Comparison of ENCODE assay signal across 11 cellular contexts in genomic region chr10:97336942-97337719, GRCh38. TPM values are rescaled to one million over a fixed set of nuclear protein-coding genes. Genes with fewer than 3 reads are reported as not detected.
DNase-seq lines count a peak whose midpoint lies in the region; ATAC-seq, FAIRE-seq and TF ChIP-seq lines count a peak whose summit lies in the region.
"Had no signal": no experiment of that assay in that cellular context is flagged by ENCODE, and none has a peak within 500 bp of the region (broad histone marks: within the 10 kb centered on the region; RNA-seq: fewer than 3 reads in every experiment).

No MANE protein-coding gene starts in this region.

- ATAC-seq in HCT116 = no peak
- ATAC-seq in PC-3 = peak; percentile 26
- no peak for ATAC-seq in gastrocnemius medialis
- ATAC-seq in HG02623 (IDR thresholded peaks at IDR 0.05; ENCODE audit: unreplicated experiment) = no peak
- ATAC-seq in SK-N-SH treated with all-trans-retinoic acid at 6 μM for 48 hours = no peak
- ATAC-seq: stimulated activated naive CD8-positive, alpha-beta T cell treated with anti-CD3 and anti-CD28 coated beads, Interleukin-15, Interleukin-2, amounts not matched to agents 100 U/mL and 50 U/mL, for 24 hours had no signal

- no peak overlapping the region for H3K9ac ChIP-seq in HCT116 (ENCODE audit: low read length)
- peak overlapping the region; percentile 45; the same call in 1 of the 2 replicates for H3K9ac ChIP-seq in PC-3 (ENCODE audit: low read length)

- no peak overlapping the region for H3K4me3 ChIP-seq in HCT116 (replicated peaks in 1 of 2; ENCODE audit: low read depth in 1 of 2, low read length in 2 of 2)
- peak overlapping the region; percentile 45; the same call in 1 of the 2 replicates for H3K4me3 ChIP-seq in PC-3 (ENCODE audit: low read length)
- H3K4me3 ChIP-seq in hepatocyte = no peak overlapping the region
- H3K4me3 ChIP-seq in gastrocnemius medialis = peak overlapping the region in 2 of 4 donors; percentile 6 to 11
- H3K4me3 ChIP-seq: ovary had no signal

- H4K20me1 ChIP-seq in HCT116 (ENCODE audit: insufficient read depth) (no peaks in the 10 kb centered on the region), PC-3 (ENCODE audit: low read length) (0 out of 2 replicates have a peak, but pooled peaks cover 4% of the 10 kb centered on the region), hepatocyte (ENCODE audit: insufficient read depth, poor library complexity, severe bottlenecking) (no peaks in the 10 kb centered on the region)

- H3F3A ChIP-seq in PC-3 (ENCODE audit: low read length, unreplicated experiment) = no peaks in the 10 kb centered on the region

- TF ChIP-seq POLR2A in HCT116 (IDR thresholded peaks at IDR 0.05; ENCODE audit: borderline replicate concordance, extremely low read depth, insufficient read depth, insufficient read length) (no peak), gastrocnemius medialis (IDR thresholded peaks at IDR 0.05) (no peak)

- RAD21 ChIA-PET in HCT116 (lab: Charles Lee; ENCODE audit: low non-redundant PET in 1 of 2, low total read pairs in 2 of 2, uncharacterized antibody in 2 of 2, unreplicated experiment in 2 of 2) = no interaction called here

- DNase-seq in HCT116 (ENCODE audit: low read depth, low spot score) (no peak), PC-3 (peak; percentile 60), hepatocyte (ENCODE audit: low spot score) (peak; percentile 45), gastrocnemius medialis (peak in 1 of 2 donors; percentile 17), SKM-1 treated with dmso at 0.1 percent for 144 hours (lab: John Stamatoyannopoulos, UW; ENCODE audit: unreplicated experiment) (no peak), frontal cortex (ENCODE audit: low spot score in 2 of 2) (no peak)
- DNase-seq: effector CD8-positive, alpha-beta T cell; stimulated activated naive CD8-positive, alpha-beta T cell treated with anti-CD3 and anti-CD28 coated beads, Interleukin-15, Interleukin-2, amounts not matched to agents 100 U/mL and 50 U/mL, for 24 hours had no signal

- in situ Hi-C loops in gastrocnemius medialis (cut with MboI; ENCODE audit: low sequenced_read_pairs in 4 of 4) = loop anchor here in 1 of 4 donors (10.0 kb wide), 1 partner anchor 52 kb away; no protein-coding TSS in a partner anchor

- H3K79me2 ChIP-seq in HCT116 (ENCODE audit: insufficient read depth, low read length) (no peaks in the 10 kb centered on the region), PC-3 (ENCODE audit: low read length) (peaks cover 18% of the 10 kb centered on the region), hepatocyte (peaks cover 16% of the 10 kb centered on the region)

- FAIRE-seq in frontal cortex (lab: Jason Lieb, UNC) = no peak

- H3K9me2 ChIP-seq in HCT116 (ENCODE audit: insufficient read depth) (no peaks in the 10 kb centered on the region), PC-3 (replicated peaks; ENCODE audit: low read length) (no peaks in the 10 kb centered on the region), hepatocyte (replicated peaks; ENCODE audit: insufficient read depth) (no peaks in the 10 kb centered on the region)

- POLR2A ChIA-PET in HCT116 (lab: Charles Lee) (no interaction called here), PC-3 (lab: Charles Lee; ENCODE audit: unreplicated experiment) (interaction anchor here (0.6 kb wide), 1 partner anchor 90 kb away, joined by 3 read pairs; no protein-coding TSS in a partner anchor)

- CTCF ChIA-PET in HCT116 (lab: Charles Lee) = interaction anchor here (0.9 kb wide), 1 partner anchor 236 kb away, joined by 3 read pairs; the partner anchor contains the start of gene ANKRD2
- CTCF ChIA-PET in PC-3 (lab: Charles Lee) = interaction anchor here (0.6 kb wide), 1 partner anchor 59 kb away, joined by 3 read pairs; no protein-coding TSS in a partner anchor

- H2AFZ ChIP-seq in HCT116 (ENCODE audit: low read depth, low read length, poor library complexity, severe bottlenecking) (no peak overlapping the region), PC-3 (ENCODE audit: low read length) (peak overlapping the region; percentile 38; the same call in 1 of the 2 replicates), hepatocyte (no peak overlapping the region)

- intact Hi-C loops in HCT116 (cut with micrococcal nuclease) = no loop called here
- intact Hi-C loops in PC-3 (cut with micrococcal nuclease) = no loop called here
- intact Hi-C loops in gastrocnemius medialis (cut with DNase I; ENCODE audit: low total_unique reads) = loop anchor here (10.0 kb wide), 1 partner anchor 502 kb away; the partner anchor contains the start of gene LCOR

- BruUV-seq in HCT116 (replicated peaks; lab: Mats Ljungman, UMichigan) (no TSS peak), PC-3 (replicated peaks; lab: Mats Ljungman, UMichigan) (no TSS peak)

- TF ChIP-seq CTCF in HCT116 (IDR thresholded peaks at IDR 0.05 in 2 of 3, conservative IDR thresholded peaks at IDR 0.05 in 1 of 3; ENCODE audit: borderline replicate concordance in 1 of 3, insufficient read depth in 1 of 3, low read depth in 2 of 3, low read length in 2 of 3) (no peak), PC-3 (conservative IDR thresholded peaks at IDR 0.05; ENCODE audit: low read depth, low read length) (no peak), hepatocyte (IDR thresholded peaks at IDR 0.05; ENCODE audit: poor library complexity) (no peak), gastrocnemius medialis (IDR thresholded peaks at IDR 0.05 in 4 of 5, conservative IDR thresholded peaks at IDR 0.05 in 1 of 5) (no peak)

- 5% methylated on average over 9 of the region's 9 CpGs for WGBS in hepatocyte (ENCODE audit: low lambda C conversion rate, missing lambda C conversion rate)

- H3K4me2 ChIP-seq in HCT116 (ENCODE audit: low read length) = peak overlapping the region; percentile 31
- peak overlapping the region; percentile 81 for H3K4me2 ChIP-seq in PC-3 (ENCODE audit: low read length)
- peak overlapping the region; percentile 62 for H3K4me2 ChIP-seq in hepatocyte

- no peak for TF ChIP-seq RAD21 in HCT116 (IDR thresholded peaks at IDR 0.05; ENCODE audit: low read depth)

- H3K27me3 ChIP-seq in HCT116 (ENCODE audit: insufficient read depth, low read length) (no peaks in the 10 kb centered on the region), PC-3 (ENCODE audit: low read length) (no peaks in the 10 kb centered on the region), hepatocyte (no peaks in the 10 kb centered on the region), gastrocnemius medialis (no peaks in the 10 kb centered on the region)
- H3K27me3 ChIP-seq: ovary had no signal

- H3K4me1 ChIP-seq in HCT116 (ENCODE audit: control insufficient read depth in 1 of 2, insufficient read depth in 2 of 2, low read length in 2 of 2) (peaks cover 23 to 33% of the 10 kb centered on the region in 2 experiments), PC-3 (ENCODE audit: insufficient read depth, low read length) (peaks cover 21% of the 10 kb centered on the region), hepatocyte (ENCODE audit: insufficient read depth) (peaks cover 21% of the 10 kb centered on the region), gastrocnemius medialis (peaks cover 24 to 30% of the 10 kb centered on the region in 2 donors)

- H3K27ac ChIP-seq in HCT116 (ENCODE audit: low read depth, low read length) (no peak overlapping the region), PC-3 (ENCODE audit: low read length) (peak overlapping the region; percentile 59), hepatocyte (peak overlapping the region; percentile 55), gastrocnemius medialis (peak overlapping the region; percentile 47 to 96 (median 75))
- H3K27ac ChIP-seq: ovary had no signal

- H3K9me3 ChIP-seq in HCT116 (ENCODE audit: control insufficient read depth in 1 of 2, insufficient read depth in 1 of 2, low read depth in 1 of 2, low read length in 2 of 2) = no peaks in the 10 kb centered on the region
- H3K9me3 ChIP-seq in PC-3 (ENCODE audit: low read length) = no peaks in the 10 kb centered on the region
- no peaks in the 10 kb centered on the region for H3K9me3 ChIP-seq in hepatocyte (ENCODE audit: low read depth)
- no peaks in the 10 kb centered on the region for H3K9me3 ChIP-seq in gastrocnemius medialis
- H3K9me3 ChIP-seq: ovary had no signal

- H3K36me3 ChIP-seq in HCT116 (ENCODE audit: control insufficient read depth in 1 of 2, insufficient read depth in 2 of 2, low read length in 2 of 2) (no peaks in the 10 kb centered on the region), PC-3 (ENCODE audit: low read depth, low read length) (no peaks in the 10 kb centered on the region), hepatocyte (replicated peaks; ENCODE audit: insufficient read depth, low read depth) (no peaks in the 10 kb centered on the region), gastrocnemius medialis (no peaks in the 10 kb centered on the region)
- H3K36me3 ChIP-seq: ovary had no signal

TF ChIP-seq in HCT116, 20 proteins besides CTCF, POLR2A, EP300 and RAD21 (continues in another document):
- no peak for TF ChIP-seq YY1 (IDR thresholded peaks at IDR 0.05; ENCODE audit: extremely low read depth, insufficient replicate concordance, low read depth, low read length)

RNA-seq across cellular contexts. Expression of gene FRAT2, which starts 2.6 kb away (rescaled TPM):
- 10.7 TPM for total RNA-seq in HCT116 (2021; ENCODE audit: unreplicated experiment)
- polyA plus RNA-seq in HCT116 (2012) = 4.3 and 4.7 TPM in 2 replicates
- 19.2 and 26.7 TPM in 2 replicates for total RNA-seq in PC-3 (2014; rRNA removed)
- total RNA-seq in hepatocyte = 23.4 and 27.4 TPM in 2 replicates
- polyA plus RNA-seq in hepatocyte = 29.4 and 30.4 TPM in 2 replicates
- total RNA-seq in gastrocnemius medialis = 10 to 100 TPM in 3 of 4 donors, 1 to 10 TPM in 1; 9.3 to 28.7 (median 20.5) TPM
- 17.1 TPM for total RNA-seq in frontal cortex

RNA-seq across cellular contexts. Expression of gene FRAT1, which starts 18.1 kb away (rescaled TPM):
- total RNA-seq in HCT116 (2021; ENCODE audit: unreplicated experiment) = 1.7 TPM
- 0.95 and 1.0 TPM in 2 replicates for polyA plus RNA-seq in HCT116 (2012)
- total RNA-seq in PC-3 (2014; rRNA removed) = 4.1 and 4.4 TPM in 2 replicates
- 13.8 and 14.2 TPM in 2 replicates for total RNA-seq in hepatocyte
- polyA plus RNA-seq in hepatocyte = 8.1 and 14.2 TPM in 2 replicates
- 1 to 10 TPM; 1.7 to 7.6 (median 3.2) TPM for total RNA-seq in gastrocnemius medialis
- total RNA-seq in frontal cortex = 4.9 TPM

RNA-seq across cellular contexts. Expression of gene ARHGAP19, which starts 44.7 kb away (rescaled TPM):
- total RNA-seq in HCT116 (2021; ENCODE audit: unreplicated experiment) (36.8 TPM), PC-3 (2014; rRNA removed) (8.5 and 9.8 TPM in 2 replicates), hepatocyte (6.4 and 8.7 TPM in 2 replicates), gastrocnemius medialis (10 to 100 TPM in 1 of 4 donors, 1 to 10 TPM in 3; 1.7 to 12.3 (median 2.4) TPM), frontal cortex (7.7 TPM)
- polyA plus RNA-seq in HCT116 (2012) = 16.6 and 19.3 TPM in 2 replicates
- 2.7 and 5.0 TPM in 2 replicates for polyA plus RNA-seq in hepatocyte

Comparison
In these comparisons a context has a peak if more than half of its experiments do, and no peak if none do; other contexts are left out.
1. DNase-seq: peak in PC-3 (single experiment) and hepatocyte (single experiment); none in HCT116 (single experiment), SKM-1 treated with dmso at 0.1 percent for 144 hours (single experiment) and frontal cortex (0 of 2).
2. H3K4me2 ChIP-seq: peak in every context shown above with its lines; median percentile 81 in PC-3; 62 in hepatocyte; 31 in HCT116.